Comparison of ENCODE assay signal across 27 cellular contexts in the genomic region with DNA sequence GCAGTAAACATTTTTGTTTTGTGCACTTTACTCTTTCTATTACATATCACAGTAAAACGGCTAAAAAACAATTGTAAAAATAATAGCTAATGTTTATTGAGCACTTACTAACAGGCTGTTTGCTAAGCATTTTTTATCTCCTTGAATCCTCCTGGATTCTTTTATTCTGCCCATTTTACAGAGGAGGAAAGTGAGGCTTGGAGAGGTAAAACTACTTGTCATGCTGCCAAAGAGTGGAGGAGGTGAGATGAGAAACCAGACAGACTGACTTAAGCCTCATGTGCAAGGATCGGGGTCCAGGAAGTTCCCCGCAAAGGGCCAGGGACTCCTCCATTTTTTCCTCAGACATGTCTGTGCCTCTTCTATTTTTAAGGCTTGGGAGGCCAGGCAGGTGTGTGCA.
"Had no signal": no experiment of that assay in that cellular context is flagged by ENCODE, and none has a peak within 500 bp of the region (broad histone marks: within the 10 kb centered on the region; RNA-seq: fewer than 3 reads in every experiment).

No MANE protein-coding gene starts in this region.

- H3K4me3 ChIP-seq: stomach, suprapubic skin, testis, thoracic aorta, thyroid gland, tibial artery, tibial nerve, transverse colon, upper lobe of left lung, upper lobe of right lung, uterus, vagina had no signal

- H3K27ac ChIP-seq: stomach, suprapubic skin, testis, thoracic aorta, thyroid gland, tibial artery, tibial nerve, transverse colon, upper lobe of left lung, upper lobe of right lung, uterus, vagina had no signal

- H3K9me3 ChIP-seq: stomach, suprapubic skin, testis, thoracic aorta, thyroid gland, tibial artery, tibial nerve, transverse colon, upper lobe of left lung, upper lobe of right lung, uterus, vagina had no signal

- H3K4me1 ChIP-seq: stomach, suprapubic skin, testis, thyroid gland, tibial artery, tibial nerve, transverse colon, upper lobe of left lung, upper lobe of right lung, uterus, vagina had no signal

- DNase-seq: stimulated activated CD4-positive, alpha-beta T cell treated with anti-CD3 and anti-CD28 coated beads, Interleukin-2, amount 100 ng/mL, for 48 hours; stimulated activated CD4-positive, alpha-beta T cell treated with anti-CD3 and anti-CD28 coated beads, Interleukin-4, amount 100 ng/mL, for 1 hour; stimulated activated CD4-positive, alpha-beta T cell treated with anti-CD3 and anti-CD28 coated beads, Interleukin-4, amount 100 ng/mL, for 24 hours; stimulated activated CD4-positive, alpha-beta T cell treated with anti-CD3 and anti-CD28 coated beads, Interleukin-4, amount 100 ng/mL, for 4 hours; stimulated activated CD8-positive, alpha-beta memory T cell treated with anti-CD3 and anti-CD28 coated beads, Interleukin-4, amount 100 ng/mL, for 48 hours; stimulated activated naive B cell treated with anti-CD40 and anti-IgM and Interleukin-4, amounts not matched to agents 10 μg/mL and 1 μg/mL and 100 μg/mL, for 72 hours; stimulated activated naive CD4-positive, alpha-beta T cell; stimulated activated naive CD4-positive, alpha-beta T cell treated with Interleukin-2 at 50 U/mL for 16 hours; stimulated activated naive CD8-positive, alpha-beta T cell treated with anti-CD3 and anti-CD28 coated beads, Interleukin-15, amount 100 ng/mL, for 72 hours; stimulated activated naive CD8-positive, alpha-beta T cell treated with anti-CD3 and anti-CD28 coated beads, Interleukin-15, Interleukin-2, amounts not matched to agents 100 U/mL and 50 U/mL, for 24 hours; stomach; substantia nigra; testis; thyroid gland; tibial artery; transverse colon; trophoblast cell; upper lobe of left lung; upper lobe of right lung; uterus had no signal

- H3K27me3 ChIP-seq: testis, thyroid gland, tibial nerve, upper lobe of left lung, upper lobe of right lung, uterus, vagina had no signal

- ATAC-seq: stimulated activated effector memory CD8-positive, alpha-beta T cell treated with anti-CD3 and anti-CD28 coated beads, Interleukin-12 subunit alpha, Interleukin-12 subunit beta, amount 100 ng/mL, for 72 hours; stimulated activated memory B cell treated with anti-CD40 and anti-IgM and Interleukin-4, amounts not matched to agents 10 μg/mL and 1 μg/mL and 100 μg/mL, for 72 hours; stimulated activated naive B cell treated with anti-CD40 and anti-IgM and Interleukin-4, amounts not matched to agents 10 μg/mL and 1 μg/mL and 100 μg/mL, for 72 hours; stimulated activated naive CD8-positive, alpha-beta T cell treated with anti-CD3 and anti-CD28 coated beads, Interleukin-15, amount 100 ng/mL, for 72 hours; stimulated activated naive CD8-positive, alpha-beta T cell treated with anti-CD3 and anti-CD28 coated beads, Interleukin-15, Interleukin-2, amounts not matched to agents 100 U/mL and 50 U/mL, for 24 hours; upper lobe of right lung had no signal

- H3K36me3 ChIP-seq: stomach, suprapubic skin, thoracic aorta, thyroid gland, tibial artery, tibial nerve, transverse colon, upper lobe of left lung, upper lobe of right lung, uterus, vagina had no signal

- FAIRE-seq: urothelium cell line had no signal
